11 cellular contexts compared by ENCODE assay signal in genomic region chr5:115977988-115978387, GRCh38. TPM values are rescaled to one million over a fixed set of nuclear protein-coding genes. Genes with fewer than 3 reads are reported as not detected.
DNase-seq lines count a peak whose midpoint lies in the region; ATAC-seq, FAIRE-seq and TF ChIP-seq lines count a peak whose summit lies in the region.
"Had no signal": no experiment of that assay in that cellular context is flagged by ENCODE, and none has a peak within 500 bp of the region (broad histone marks: within the 10 kb centered on the region; RNA-seq: fewer than 3 reads in every experiment).

No MANE protein-coding gene starts in this region.

- no peak for FAIRE-seq in RCC 7860 (lab: Jason Lieb, UNC)

- H2AK5ac ChIP-seq in H9 (ENCODE audit: insufficient read length, low read length): no peak overlapping the region

- WGBS in H9 (ENCODE audit: extremely low coverage, insufficient read length, low lambda C conversion rate): no CpG with 5 or more reads among the region's 2 CpGs

- H3K9me3 Mint-ChIP-seq in H9: no peaks in the 10 kb centered on the region

- H4K20me1 ChIP-seq in H9 (ENCODE audit: control insufficient read depth, insufficient read depth, insufficient read length): no peaks in the 10 kb centered on the region

- H3K9ac ChIP-seq in H9 (ENCODE audit: extremely low read depth, insufficient read length, low read length): no peak overlapping the region

- H3K79me2 ChIP-seq in H9 (ENCODE audit: insufficient read depth, low read length): no peaks in the 10 kb centered on the region

- H3K4me1 ChIP-seq in H9 (ENCODE audit: insufficient read depth, low read length): no peaks in the 10 kb centered on the region

- H3K14ac ChIP-seq in H9 (ENCODE audit: insufficient read depth, low read length): no peak overlapping the region

- no peak overlapping the region for H4K5ac ChIP-seq in H9 (ENCODE audit: insufficient read length, low read depth, low read length)

- DNase-seq in GM04503 (ENCODE audit: low read depth) (peak; percentile 87), RCC 7860 (ENCODE audit: low spot score) (peak; percentile 57), fibroblast of the conjunctiva (ENCODE audit: low read depth) (peak; percentile 46), sciatic nerve (ENCODE audit: low spot score) (no peak), substantia nigra (lab: John Stamatoyannopoulos, UW) (no peak), DMS79 (lab: John Stamatoyannopoulos, UW) (no peak), H9 (no peak), NCI-H1417 (lab: John Stamatoyannopoulos, UW) (no peak)
- DNase-seq: activated naive CD4-positive, alpha-beta T cell treated with anti-CD3 and anti-CD28 coated beads, Interleukin-2, amount 50 U/mL, for 16 hours; naive B cell had no signal

- no peak overlapping the region for H2BK20ac ChIP-seq in H9 (ENCODE audit: low read depth, low read length, poor library complexity, severe bottlenecking)

- no peak overlapping the region for H3T11ph ChIP-seq in H9 (ENCODE audit: low read length)

- no peaks in the 10 kb centered on the region for H3K4me1 Mint-ChIP-seq in H9
- H3K4me1 Mint-ChIP-seq: naive B cell had no signal

- peak; percentile 78 for ATAC-seq in sciatic nerve

- intact Hi-C loops in sciatic nerve (cut with DNase I): no loop called here

- H3K36me3 Mint-ChIP-seq in H9 (ENCODE audit: insufficient read depth in 1 of 3, low read depth in 3 of 3): no peaks in the 10 kb centered on the region

- no peaks in the 10 kb centered on the region for H3K9me3 ChIP-seq in H9 (ENCODE audit: control insufficient read depth, low read depth, low read length)

- no peaks in the 10 kb centered on the region for H3K23me2 ChIP-seq in H9 (ENCODE audit: insufficient read length, low read depth, low read length, poor library complexity, severe bottlenecking)

- H3K27me3 Mint-ChIP-seq in H9 (ENCODE audit: low read depth): peaks cover 2% of the 10 kb centered on the region; the same call in 1 of the 2 replicates

- no peak overlapping the region for H4K8ac ChIP-seq in H9 (replicated peaks; ENCODE audit: insufficient read length, low read depth, low read length)

- H3K4me3 Mint-ChIP-seq in H9: no peak overlapping the region

- H3K27ac ChIP-seq in substantia nigra (ENCODE audit: low read depth, low read length, poor library complexity, severe bottlenecking) (no peak overlapping the region), H9 (ENCODE audit: insufficient read length, low read depth, low read length) (no peak overlapping the region)

- H3K27ac Mint-ChIP-seq in H9: no peak overlapping the region
- H3K27ac Mint-ChIP-seq: naive B cell had no signal

- H3K4ac ChIP-seq in H9 (ENCODE audit: low read depth, low read length): no peak overlapping the region

- H2BK12ac ChIP-seq in H9 (ENCODE audit: insufficient read length, low read depth, low read length): no peak overlapping the region

- no peak overlapping the region for H4K91ac ChIP-seq in H9 (ENCODE audit: insufficient read length, low read depth, low read length)

- H3K18ac ChIP-seq in H9 (ENCODE audit: insufficient read length, low read depth, low read length): no peak overlapping the region

- H2AFZ ChIP-seq in H9 (ENCODE audit: low read length): no peak overlapping the region

- no peak overlapping the region for H2BK120ac ChIP-seq in H9 (ENCODE audit: low read depth, low read length, poor library complexity, severe bottlenecking)

- no peak overlapping the region for H3K23ac ChIP-seq in H9 (ENCODE audit: insufficient read length, low read depth, low read length)

- no peak overlapping the region for H2BK5ac ChIP-seq in H9 (ENCODE audit: insufficient read length, low read length)

- H2BK15ac ChIP-seq in H9 (ENCODE audit: low read depth, low read length): no peak overlapping the region

- no peak overlapping the region for H3K4me2 ChIP-seq in H9 (ENCODE audit: insufficient read depth, insufficient read length, low read length)

- no peaks in the 10 kb centered on the region for H3K79me1 ChIP-seq in H9 (ENCODE audit: insufficient read depth, low read depth, low read length, poor library complexity, severe bottlenecking)

- H3K56ac ChIP-seq in H9 (ENCODE audit: insufficient read length, low read depth, low read length): no peak overlapping the region

- TF ChIP-seq CTCF in H9 (conservative IDR thresholded peaks at IDR 0.05): no peak

- no peaks in the 10 kb centered on the region for H3K27me3 ChIP-seq in H9 (ENCODE audit: insufficient read depth, low read length)

RNA-seq across cellular contexts. Expression of gene LVRN, which starts 15.7 kb away (rescaled TPM):
- total RNA-seq in sciatic nerve (5.6 TPM), H9 (2021) (0.07 and 0.09 TPM in 2 replicates)
- total RNA-seq: G401 had no signal

RNA-seq across cellular contexts. Expression of gene ARL14EPL, which starts 54.3 kb away (rescaled TPM):
- total RNA-seq in sciatic nerve (not detected), H9 (2021) (not detected in 2 replicates)
- total RNA-seq: G401 had no signal

Comparison
In these comparisons a context has a peak if more than half of its experiments do, and no peak if none do; other contexts are left out.
1. DNase-seq: peak in GM04503 (single experiment), RCC 7860 (single experiment) and fibroblast of the conjunctiva (single experiment); none in sciatic nerve (single experiment), substantia nigra (0 of 49), DMS79 (single experiment), H9 (single experiment) and NCI-H1417 (0 of 3).